ENCODE assay signal across 16 cellular contexts in the genomic region with DNA sequence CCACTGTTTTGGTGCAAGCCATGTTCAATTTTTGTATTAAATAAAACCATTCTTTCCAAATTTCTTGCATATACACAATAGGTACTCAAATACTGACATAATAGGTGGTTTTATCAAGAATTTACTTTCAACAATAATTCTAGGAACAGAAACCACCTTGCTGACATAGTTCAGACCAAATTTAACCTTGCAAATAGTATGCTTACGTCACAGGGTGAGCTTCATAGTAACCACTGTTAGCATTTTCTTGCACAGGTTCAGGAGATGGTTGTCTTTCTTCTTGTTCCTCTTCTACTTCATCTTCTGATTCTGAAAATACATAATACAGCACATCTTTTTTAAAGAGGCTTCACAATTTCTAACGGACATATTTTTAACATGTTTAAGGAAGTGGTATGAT. TPM values are rescaled to one million over a fixed set of nuclear protein-coding genes. Genes with fewer than 3 reads are reported as not detected.
A peak's percentile ranks its signal among the peaks of the same experiment; 100 is the strongest.
DNase-seq lines count a peak whose midpoint lies in the region; ATAC-seq and TF ChIP-seq lines count a peak whose summit lies in the region.
"Had no signal": no experiment of that assay in that cellular context is flagged by ENCODE, and none has a peak within 500 bp of the region (broad histone marks: within the 10 kb centered on the region; RNA-seq: fewer than 3 reads in every experiment).

No MANE protein-coding gene starts in this region.

- WGBS in adrenal gland, 4 donors: 80 to 84% (median 81%) methylated on average over 2 of the region's 2 CpGs

- TF ChIP-seq CTCF in cardiac muscle cell (IDR thresholded peaks at IDR 0.05; ENCODE audit: low read depth, low read length) (no peak), MM.1S (IDR thresholded peaks at IDR 0.05; ENCODE audit: low read length) (no peak), adrenal gland (IDR thresholded peaks at IDR 0.05) (no peak)

- no peak for TF ChIP-seq POLR2A in adrenal gland (IDR thresholded peaks at IDR 0.05)

- peaks cover 70% of the 10 kb centered on the region for H3K36me3 ChIP-seq in cardiac muscle cell
- H3K36me3 ChIP-seq in MM.1S (replicated peaks; ENCODE audit: insufficient read depth, low read length): peaks cover 15% of the 10 kb centered on the region
- peaks cover 0 to 68% of the 10 kb centered on the region in 2 donors for H3K36me3 ChIP-seq in adrenal gland (replicated peaks in 1 of 2)

- H3K4me1 ChIP-seq in cardiac muscle cell (ENCODE audit: low read depth): peaks cover 15% of the 10 kb centered on the region
- H3K4me1 ChIP-seq in MM.1S (ENCODE audit: low read length): peaks cover 21% of the 10 kb centered on the region
- H3K4me1 ChIP-seq in adrenal gland (replicated peaks in 1 of 2): no peaks in the 10 kb centered on the region
- H3K4me1 ChIP-seq: colonic mucosa had no signal

- H3K27me3 ChIP-seq in cardiac muscle cell: no peaks in the 10 kb centered on the region
- H3K27me3 ChIP-seq in MM.1S (replicated peaks; ENCODE audit: insufficient read depth, low read length): no peaks in the 10 kb centered on the region
- no peaks in the 10 kb centered on the region for H3K27me3 ChIP-seq in adrenal gland
- H3K27me3 ChIP-seq: colonic mucosa, heart right ventricle had no signal

- DNase-seq in cardiac muscle cell (ENCODE audit: low read depth in 1 of 2, low spot score in 1 of 2): no peak
- no peak for DNase-seq in left cardiac atrium
- DNase-seq in MM.1S: peak; percentile 40
- no peak for DNase-seq in activated naive CD8-positive, alpha-beta T cell treated with anti-CD3 and anti-CD28 coated beads, Interleukin-2, amount 50 U/mL, for 24 hours
- DNase-seq in adrenal gland: no peak
- DNase-seq in NOMO-1 treated with dmso at 0.1 percent for 144 hours (lab: John Stamatoyannopoulos, UW; ENCODE audit: unreplicated experiment): no peak
- no peak for DNase-seq in NCI-H2171 treated with DMSO at 0.1 percent for 48 hours (lab: John Stamatoyannopoulos, UW)
- DNase-seq: colonic mucosa; heart right ventricle; kidney glomerular epithelial cell; NCI-H2029 treated with DMSO at 0.1 percent for 48 hours; stimulated activated CD4-positive, alpha-beta T cell treated with anti-CD3 and anti-CD28 coated beads, Interleukin-2, amount 100 ng/mL, for 24 hours had no signal

- no peaks in the 10 kb centered on the region for H3K27me3 Mint-ChIP-seq in activated naive CD8-positive, alpha-beta T cell treated with anti-CD3 and anti-CD28 coated beads, Interleukin-2, amount 50 U/mL, for 24 hours

- no peaks in the 10 kb centered on the region for H3K9me3 ChIP-seq in cardiac muscle cell (ENCODE audit: low read depth)
- H3K9me3 ChIP-seq in MM.1S (replicated peaks; ENCODE audit: insufficient read depth, low read length): no peaks in the 10 kb centered on the region
- no peaks in the 10 kb centered on the region for H3K9me3 ChIP-seq in adrenal gland (replicated peaks in 1 of 3)
- H3K9me3 ChIP-seq: colonic mucosa, heart right ventricle had no signal

- H3K9me2 ChIP-seq in MM.1S (replicated peaks; ENCODE audit: insufficient read depth, low read length): no peaks in the 10 kb centered on the region

- ATAC-seq in left cardiac atrium: no peak
- ATAC-seq in activated naive CD8-positive, alpha-beta T cell treated with anti-CD3 and anti-CD28 coated beads, Interleukin-2, amount 50 U/mL, for 24 hours: peak; percentile 75
- ATAC-seq in HG03108 (IDR thresholded peaks at IDR 0.05; ENCODE audit: unreplicated experiment): no peak
- ATAC-seq: esophagus mucosa, heart right ventricle had no signal

- H3K27ac ChIP-seq in cardiac muscle cell: peak overlapping the region; percentile 77
- H3K27ac ChIP-seq in MM.1S (ENCODE audit: low read length): peak overlapping the region; percentile 46; the same call in 1 of the 2 replicates
- no peak overlapping the region for H3K27ac ChIP-seq in adrenal gland
- H3K27ac ChIP-seq: colonic mucosa, VCaP had no signal

- peaks cover 76% of the 10 kb centered on the region for H3K36me3 Mint-ChIP-seq in activated naive CD8-positive, alpha-beta T cell treated with anti-CD3 and anti-CD28 coated beads, Interleukin-2, amount 50 U/mL, for 24 hours (ENCODE audit: low read depth)

- H4K20me1 ChIP-seq in MM.1S (ENCODE audit: insufficient read depth, low read length): no peaks in the 10 kb centered on the region

- H3K9me3 Mint-ChIP-seq in activated naive CD8-positive, alpha-beta T cell treated with anti-CD3 and anti-CD28 coated beads, Interleukin-2, amount 50 U/mL, for 24 hours: no peaks in the 10 kb centered on the region

- no peak overlapping the region for H3K4me3 ChIP-seq in cardiac muscle cell
- no peak overlapping the region for H3K4me3 ChIP-seq in MM.1S (ENCODE audit: low read length)
- no peak overlapping the region for H3K4me3 ChIP-seq in adrenal gland
- H3K4me3 ChIP-seq: colonic mucosa, heart right ventricle had no signal

- no peak overlapping the region for H2AFZ ChIP-seq in MM.1S (ENCODE audit: low read length)

- peaks cover 88% of the 10 kb centered on the region for H3K79me2 ChIP-seq in MM.1S (ENCODE audit: low read length)

- peak overlapping the region; percentile 77 for H3K27ac Mint-ChIP-seq in activated naive CD8-positive, alpha-beta T cell treated with anti-CD3 and anti-CD28 coated beads, Interleukin-2, amount 50 U/mL, for 24 hours

- H3K9ac ChIP-seq in MM.1S (ENCODE audit: low read length): no peak overlapping the region

- H3K4me2 ChIP-seq in MM.1S (ENCODE audit: low read depth, low read length): no peak overlapping the region

- peak overlapping the region; percentile 34 for H3K4me3 Mint-ChIP-seq in activated naive CD8-positive, alpha-beta T cell treated with anti-CD3 and anti-CD28 coated beads, Interleukin-2, amount 50 U/mL, for 24 hours

- H3K4me1 Mint-ChIP-seq in activated naive CD8-positive, alpha-beta T cell treated with anti-CD3 and anti-CD28 coated beads, Interleukin-2, amount 50 U/mL, for 24 hours: peaks cover 72% of the 10 kb centered on the region

- peaks cover 5% of the 10 kb centered on the region; the same call in 1 of the 2 replicates for H3F3A ChIP-seq in MM.1S (ENCODE audit: insufficient read depth, low read length)

- intact Hi-C loops in left cardiac atrium (cut with DNase I) (loop anchor here in 1 of 2 donors (10.0 kb wide), 1 partner anchor 119 kb away; no protein-coding TSS in a partner anchor), adrenal gland (cut with DNase I) (no loop called here)

RNA-seq across cellular contexts. Expression of gene G3BP2, which starts 17.6 kb away (rescaled TPM):
- 203 and 210 TPM in 2 replicates for total RNA-seq in cardiac muscle cell
- polyA plus RNA-seq in cardiac muscle cell: 181 and 194 TPM in 2 replicates
- 100 to 1,000 TPM in 1 of 2 donors, 10 to 100 TPM in 1; 68.5 to 110 TPM for total RNA-seq in left cardiac atrium
- 100 to 1,000 TPM in 7 of 8 donors, 10 to 100 TPM in 1; 80.4 to 215 (median 114) TPM for total RNA-seq in adrenal gland
- polyA plus RNA-seq in adrenal gland: 100 to 1,000 TPM in 1 of 3 donors, 10 to 100 TPM in 2; 10.0 to 167 (median 22.6) TPM

RNA-seq across cellular contexts. Expression of gene CDKL2, which starts 25.2 kb away (rescaled TPM):
- total RNA-seq in cardiac muscle cell (2.4 and 2.5 TPM in 2 replicates), left cardiac atrium (under 1 TPM; 0.62 to 0.65 TPM), adrenal gland (1 to 10 TPM in 1 of 8 donors, under 1 TPM in 7; 0.17 to 1.8 (median 0.60) TPM)
- polyA plus RNA-seq in cardiac muscle cell (2.0 and 4.4 TPM in 2 replicates), adrenal gland (1 to 10 TPM in 1 of 3 donors, under 1 TPM in 2; 0.13 to 1.1 (median 0.32) TPM)
- total RNA-seq: SK-MEL-5 had no signal

Comparison
In these comparisons a context has a peak if more than half of its experiments do, and no peak if none do; other contexts are left out.
1. H3K27ac ChIP-seq: peak in cardiac muscle cell (single experiment) and MM.1S (single experiment); none in adrenal gland (0 of 5).